Comparison of ENCODE assay signal across 15 cellular contexts in the genomic region with DNA sequence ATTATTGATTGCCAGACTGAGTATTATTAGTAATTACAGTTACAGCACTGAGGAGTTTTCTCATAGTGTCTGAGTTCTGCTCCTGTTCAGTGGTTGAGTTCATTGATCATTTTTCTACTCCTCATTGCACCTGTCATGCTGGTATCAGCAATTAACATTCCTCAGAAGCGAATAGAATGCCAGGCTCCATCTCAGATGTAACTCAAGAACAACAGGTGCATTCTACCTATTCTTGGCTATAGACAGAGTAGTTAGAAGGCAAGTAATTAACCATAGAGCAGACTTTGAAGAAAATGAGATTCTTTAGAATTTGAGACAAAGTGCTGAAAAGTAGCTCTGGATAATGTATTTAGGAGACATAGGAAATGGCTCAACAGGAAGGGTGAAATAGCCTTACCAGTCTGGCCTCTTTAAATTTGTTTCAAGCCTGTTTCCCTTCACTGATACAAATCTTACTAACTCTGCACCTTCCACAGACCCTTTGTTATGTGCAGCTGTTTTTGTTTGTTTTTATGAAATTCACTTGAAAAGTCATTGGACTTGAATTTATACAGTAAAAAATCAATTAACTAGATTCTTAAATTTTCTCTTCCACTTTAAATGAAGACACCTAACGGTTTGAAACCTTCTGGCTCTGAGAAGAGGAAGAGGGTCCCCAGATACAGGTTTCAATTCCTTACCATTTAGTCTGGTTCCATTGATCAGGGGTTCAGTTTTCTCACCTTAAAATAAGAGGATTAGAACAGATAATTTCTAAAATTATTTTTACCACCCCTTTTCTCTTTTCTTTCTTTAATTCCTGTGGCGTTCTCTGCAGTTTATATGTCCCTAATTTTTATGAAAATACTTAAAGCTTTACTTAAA.
DNase-seq lines count a peak whose midpoint lies in the region; ATAC-seq, FAIRE-seq and TF ChIP-seq lines count a peak whose summit lies in the region.
"Had no signal": no experiment of that assay in that cellular context is flagged by ENCODE, and none has a peak within 500 bp of the region (broad histone marks: within the 10 kb centered on the region; RNA-seq: fewer than 3 reads in every experiment).

No MANE protein-coding gene starts in this region.

- ATAC-seq in heart right ventricle (no peak), RWPE2 (ENCODE audit: low read depth) (no peak), left lung (no peak)
- ATAC-seq: gastrocnemius medialis had no signal

- H3K4me3 ChIP-seq in cardiac muscle cell (no peak overlapping the region), heart right ventricle (no peak overlapping the region), RWPE2 (ENCODE audit: severe bottlenecking) (no peak overlapping the region), left lung (peak overlapping the region in 1 of 2 donors; percentile 8), subcutaneous abdominal adipose tissue (ENCODE audit: low read depth in 1 of 5, low read length in 5 of 5) (no peak overlapping the region)
- H3K4me3 ChIP-seq: gastrocnemius medialis, ovary, suprapubic skin had no signal

- H3K9me3 ChIP-seq in cardiac muscle cell (ENCODE audit: low read depth): no peaks in the 10 kb centered on the region
- H3K9me3 ChIP-seq in heart right ventricle: no peaks in the 10 kb centered on the region
- peaks cover 2% of the 10 kb centered on the region for H3K9me3 ChIP-seq in RWPE2 (ENCODE audit: severe bottlenecking)
- no peaks in the 10 kb centered on the region for H3K9me3 ChIP-seq in left lung
- no peaks in the 10 kb centered on the region for H3K9me3 ChIP-seq in subcutaneous abdominal adipose tissue (ENCODE audit: control insufficient read depth in 5 of 5, low read length in 5 of 5)
- H3K9me3 ChIP-seq: gastrocnemius medialis, ovary, suprapubic skin had no signal

- peak overlapping the region; percentile 72 for H3K27ac ChIP-seq in cardiac muscle cell
- H3K27ac ChIP-seq in heart right ventricle: peak overlapping the region in 3 of 10 donors; percentile 9 to 60 (median 57)
- H3K27ac ChIP-seq in RWPE2 (ENCODE audit: poor library complexity, severe bottlenecking): peak overlapping the region; percentile 98
- H3K27ac ChIP-seq in left lung: peak overlapping the region; percentile 5 to 57
- H3K27ac ChIP-seq in subcutaneous abdominal adipose tissue (ENCODE audit: low read depth, low read length): peak overlapping the region; percentile 19
- H3K27ac ChIP-seq: ovary, suprapubic skin, VCaP had no signal

- TF ChIP-seq CTCF in cardiac muscle cell (IDR thresholded peaks at IDR 0.05; ENCODE audit: low read depth, low read length) (no peak), heart right ventricle (IDR thresholded peaks at IDR 0.05) (no peak), RWPE2 (IDR thresholded peaks at IDR 0.05; ENCODE audit: poor library complexity, severe bottlenecking) (no peak), left lung (IDR thresholded peaks at IDR 0.05) (no peak)

- WGBS in heart right ventricle, 2 donors: 80 to 84% methylated on average over 3 of the region's 3 CpGs

- intact Hi-C loops in heart right ventricle (cut with DNase I) (no loop called here), left lung (cut with DNase I) (no loop called here)

- H3K4me1 ChIP-seq in cardiac muscle cell (ENCODE audit: low read depth) (peaks cover 50% of the 10 kb centered on the region), heart right ventricle (peaks cover 19 to 95% (median 55%) of the 10 kb centered on the region in 9 donors), RWPE2 (ENCODE audit: insufficient read depth, poor library complexity, severe bottlenecking) (peaks cover 59% of the 10 kb centered on the region), left lung (peaks cover 29 to 88% of the 10 kb centered on the region in 2 donors), subcutaneous abdominal adipose tissue (ENCODE audit: control insufficient read depth in 5 of 5, insufficient read depth in 5 of 5, low read length in 5 of 5) (peaks cover 15 to 36% (median 26%) of the 10 kb centered on the region in 5 donors)

- DNase-seq in cardiac muscle cell (ENCODE audit: low read depth in 1 of 2, low spot score in 1 of 2): peak in 1 of 2 donors; percentile 41
- DNase-seq in heart right ventricle: no peak
- no peak for DNase-seq in RWPE2 (ENCODE audit: low spot score)
- DNase-seq in left lung: no peak
- DNase-seq in NCI-H446 treated with DMSO at 0.1 percent for 48 hours (lab: John Stamatoyannopoulos, UW): no peak
- no peak for DNase-seq in pons (ENCODE audit: low spot score)
- no peak for DNase-seq in urothelium cell line (ENCODE audit: low spot score)
- DNase-seq: activated naive CD4-positive, alpha-beta T cell; gastrocnemius medialis; KG1; NCI-H187 treated with DMSO at 0.1 percent for 48 hours; ovary had no signal

- no peak for FAIRE-seq in urothelium cell line (lab: Jason Lieb, UNC)

- H3K9ac ChIP-seq in subcutaneous abdominal adipose tissue (ENCODE audit: low read length in 5 of 5): no peak overlapping the region

- no peaks in the 10 kb centered on the region for H3K27me3 ChIP-seq in cardiac muscle cell
- H3K27me3 ChIP-seq in heart right ventricle: no peaks in the 10 kb centered on the region
- H3K27me3 ChIP-seq in RWPE2 (ENCODE audit: insufficient read depth, poor library complexity, severe bottlenecking): no peaks in the 10 kb centered on the region
- H3K27me3 ChIP-seq in left lung: no peaks in the 10 kb centered on the region
- H3K27me3 ChIP-seq in subcutaneous abdominal adipose tissue (ENCODE audit: control insufficient read depth in 5 of 5, insufficient read depth in 4 of 5, low read length in 5 of 5): no peaks in the 10 kb centered on the region
- H3K27me3 ChIP-seq: gastrocnemius medialis, ovary, suprapubic skin had no signal

- H3K36me3 ChIP-seq in cardiac muscle cell (no peaks in the 10 kb centered on the region), heart right ventricle (peaks cover 0 to 5% (median 0%) of the 10 kb centered on the region in 9 donors), RWPE2 (ENCODE audit: low read depth) (peaks cover 24% of the 10 kb centered on the region), left lung (no peaks in the 10 kb centered on the region), subcutaneous abdominal adipose tissue (ENCODE audit: control insufficient read depth in 5 of 5, insufficient read depth in 5 of 5, low read length in 5 of 5) (peaks cover 0 to 7% (median 0%) of the 10 kb centered on the region in 5 donors)
- H3K36me3 ChIP-seq: gastrocnemius medialis, ovary, suprapubic skin had no signal
